34 cellular contexts compared by ENCODE assay signal in the genomic region with DNA sequence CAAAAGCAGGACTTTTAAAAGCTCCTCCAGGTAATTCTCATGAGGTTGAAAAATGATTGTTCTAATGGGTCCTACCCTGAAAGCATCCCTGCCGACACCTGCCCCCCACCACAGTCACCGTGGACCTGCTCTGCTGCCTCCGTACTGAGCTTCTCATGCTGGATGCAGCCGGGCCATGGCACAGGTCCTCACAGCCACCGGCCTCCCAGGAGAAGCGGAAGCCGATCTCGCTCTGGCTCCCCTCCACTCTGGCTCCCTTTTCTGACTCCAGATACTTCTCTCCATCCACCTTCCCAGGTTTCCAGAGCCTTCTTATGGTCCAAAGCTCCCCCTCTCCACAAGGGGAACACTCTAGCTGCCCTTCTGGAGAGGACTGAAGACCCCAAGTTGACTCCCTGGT. TPM values are rescaled to one million over a fixed set of nuclear protein-coding genes. Genes with fewer than 3 reads are reported as not detected.
"Had no signal": no experiment of that assay in that cellular context is flagged by ENCODE, and none has a peak within 500 bp of the region (broad histone marks: within the 10 kb centered on the region; RNA-seq: fewer than 3 reads in every experiment).

No MANE protein-coding gene starts in this region.

- H3K4me1 ChIP-seq: adrenal gland had no signal

- H3K27me3 ChIP-seq: adrenal gland, body of pancreas, breast epithelium had no signal

- H3K4me3 ChIP-seq: adrenal gland, body of pancreas, breast epithelium had no signal

- H3K9me3 ChIP-seq: adrenal gland, body of pancreas, breast epithelium had no signal

- H3K36me3 ChIP-seq: adrenal gland, brain microvascular endothelial cell, breast epithelium had no signal

- H3K27ac ChIP-seq: adrenal gland, body of pancreas, brain microvascular endothelial cell, breast epithelium, VCaP had no signal

- FAIRE-seq: astrocyte, TTC549 had no signal

- ATAC-seq: activated CD8-positive, alpha-beta T cell treated with anti-CD3 and anti-CD28 coated beads for 36 hours; activated naive CD4-positive, alpha-beta T cell treated with anti-CD3 and anti-CD28 coated beads, Interleukin-2, amount 50 U/mL, for 72 hours; activated T-cell treated with anti-CD3 and anti-CD28 coated beads, Interleukin-2, amount 50 U/mL, for 4 hours; activated T-cell treated with anti-CD3 and anti-CD28 coated beads, Interleukin-2, amount 50 U/mL, for 72 hours; activated T-helper 17 cell treated with anti-CD3 and anti-CD28 coated beads, Interleukin-2, amount 50 U/mL, for 72 hours; body of pancreas had no signal

- DNase-seq: activated B cell treated with CpG ODN at 0.5 μM for 24 hours; activated CD4-positive, alpha-beta memory T cell treated with anti-CD3 and anti-CD28 coated beads for 36 hours; activated CD4-positive, alpha-beta T cell treated with anti-CD3 and anti-CD28 coated beads for 4 hours; activated CD4-positive, alpha-beta T cell treated with anti-CD3 and anti-CD28 coated beads, Interleukin-2, amount 10 ng/mL, durations not matched to agents 24 days and 14 days; activated CD4-positive, alpha-beta T cell treated with anti-CD3 and anti-CD28 coated beads, Interleukin-2, amount 50 U/mL, for 1 hour; activated CD4-positive, alpha-beta T cell treated with anti-CD3 and anti-CD28 coated beads, Interleukin-2, amount 50 U/mL, for 4 hours; activated CD4-positive, CD25-positive, alpha-beta regulatory T cell treated with anti-CD3 and anti-CD28 coated beads, Interleukin-2, amount 50 U/mL, for 72 hours; activated CD8-positive, alpha-beta memory T cell treated with anti-CD3 and anti-CD28 coated beads, Interleukin-2, amount 50 U/mL, for 4 hours; activated CD8-positive, alpha-beta T cell treated with anti-CD3 and anti-CD28 coated beads for 36 hours; activated gamma-delta T cell treated with Interleukin-2 at 50 U/mL for 16 hours; activated naive CD4-positive, alpha-beta T cell; activated naive CD4-positive, alpha-beta T cell treated with anti-CD3 and anti-CD28 coated beads for 36 hours; activated naive CD4-positive, alpha-beta T cell treated with anti-CD3 and anti-CD28 coated beads, Interleukin-2, amount 50 U/mL, for 16 hours; activated naive CD8-positive, alpha-beta T cell treated with anti-CD3 and anti-CD28 coated beads for 36 hours; activated T-cell treated with anti-CD3 and anti-CD28 coated beads for 4 hours; activated T-cell treated with anti-CD3 and anti-CD28 coated beads, Interleukin-2, amount 50 U/mL, for 1 hour; activated T-cell treated with anti-CD3 and anti-CD28 coated beads, Interleukin-2, amount 50 U/mL, for 4 hours; activated T-cell treated with anti-CD3 and anti-CD28 coated beads, Interleukin-2, amount 50 U/mL, for 72 hours; adrenal gland; amniotic stem cell; body of pancreas; brain microvascular endothelial cell; SW 1271; T-helper 1 cell; T-helper 2 cell; T-helper 9 cell had no signal

RNA-seq across cellular contexts. Expression of a gene that starts 10.2 kb away (rescaled TPM):
- total RNA-seq: activated B cell treated with CpG ODN at 0.5 μM for 24 hours; activated CD4-positive, alpha-beta memory T cell treated with anti-CD3 and anti-CD28 coated beads for 36 hours; activated CD4-positive, alpha-beta T cell treated with anti-CD3 and anti-CD28 coated beads, Interleukin-2, amount 10 ng/mL, durations not matched to agents 24 days and 14 days; activated CD8-positive, alpha-beta memory T cell treated with anti-CD3 and anti-CD28 coated beads for 36 hours; activated CD8-positive, alpha-beta T cell treated with anti-CD3 and anti-CD28 coated beads for 36 hours; activated naive CD4-positive, alpha-beta T cell treated with anti-CD3 and anti-CD28 coated beads for 36 hours; activated naive CD4-positive, alpha-beta T cell treated with anti-CD3 and anti-CD28 coated beads, Interleukin-2, amount 50 U/mL, for 72 hours; activated naive CD8-positive, alpha-beta T cell treated with anti-CD3 and anti-CD28 coated beads for 36 hours; activated T-cell treated with anti-CD3 and anti-CD28 coated beads, Interleukin-2, amount 50 U/mL, for 4 hours; activated T-cell treated with anti-CD3 and anti-CD28 coated beads, Interleukin-2, amount 50 U/mL, for 72 hours; activated T-helper 1 cell treated with anti-CD3 and anti-CD28 coated beads, Interleukin-12 subunit alpha, Interleukin-12 subunit beta, Interleukin-2, Interleukin-4 antibody, amounts not matched to agents 30 ng/mL and 10 ng/mL and 1 ng/mL, durations not matched to agents 14 hours and 24 hours and 36 hours; activated T-helper 17 cell treated with anti-CD3 and anti-CD28 coated beads, Interleukin-2, amount 50 U/mL, for 72 hours; adrenal gland; astrocyte had no signal
